In the genomic region with DNA sequence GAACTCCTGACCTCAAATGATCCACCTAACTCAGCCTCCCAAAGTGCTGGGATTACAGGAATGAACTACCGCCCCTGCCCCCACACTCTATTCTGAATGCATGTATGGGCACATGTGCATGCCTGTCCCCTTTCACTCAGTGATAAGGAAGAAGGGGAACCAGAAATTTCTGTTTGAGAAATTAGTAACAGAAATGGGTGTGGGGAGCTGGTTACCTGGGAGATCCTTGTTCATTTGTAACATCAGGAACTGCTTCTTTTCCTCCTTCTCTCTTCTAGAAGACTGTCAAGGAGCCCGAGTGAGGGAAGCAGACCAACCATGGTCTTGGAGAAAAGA, we compare ENCODE assay signal across 13 cellular contexts. TPM values are rescaled to one million over a fixed set of nuclear protein-coding genes. Genes with fewer than 3 reads are reported as not detected.
DNase-seq lines count a peak whose midpoint lies in the region; ATAC-seq and TF ChIP-seq lines count a peak whose summit lies in the region.
"Had no signal": no experiment of that assay in that cellular context is flagged by ENCODE, and none has a peak within 500 bp of the region (broad histone marks: within the 10 kb centered on the region; RNA-seq: fewer than 3 reads in every experiment).

No MANE protein-coding gene starts in this region.

- no peak overlapping the region for H4K8ac ChIP-seq in mesenchymal stem cell (ENCODE audit: low read length)

- peaks cover 6 to 8% of the 10 kb centered on the region in 2 experiments for H3K36me3 ChIP-seq in mesenchymal stem cell (ENCODE audit: control insufficient read depth in 1 of 2, insufficient read depth in 2 of 2, low read depth in 1 of 2, low read length in 2 of 2)
- peaks cover 6% of the 10 kb centered on the region for H3K36me3 ChIP-seq in suprapubic skin
- H3K36me3 ChIP-seq in effector memory CD4-positive, alpha-beta T cell (ENCODE audit: control insufficient read depth, insufficient read depth, low read length) = no peaks in the 10 kb centered on the region
- H3K36me3 ChIP-seq: prostate gland had no signal

- H3K9me3 Mint-ChIP-seq in activated CD4-positive, alpha-beta memory T cell treated with anti-CD3 and anti-CD28 coated beads for 36 hours = no peaks in the 10 kb centered on the region
- no peaks in the 10 kb centered on the region for H3K9me3 Mint-ChIP-seq in activated CD4-positive, alpha-beta memory T cell treated with anti-CD3 and anti-CD28 coated beads, Interleukin-2, amount 10 ng/mL, durations not matched to agents 7 days and 5 days

- H3K4me1 ChIP-seq in mesenchymal stem cell (ENCODE audit: control insufficient read depth, insufficient read depth, low read depth, low read length) = peaks cover 13% of the 10 kb centered on the region
- H3K4me1 ChIP-seq in suprapubic skin = peaks cover 60% of the 10 kb centered on the region
- H3K4me1 ChIP-seq in effector memory CD4-positive, alpha-beta T cell (ENCODE audit: control insufficient read depth, insufficient read depth, low read length, poor library complexity, severe bottlenecking) = peaks cover 21% of the 10 kb centered on the region
- H3K4me1 ChIP-seq: prostate gland had no signal

- TF ChIP-seq EP300 in suprapubic skin (IDR thresholded peaks at IDR 0.05) = no peak

- H2BK12ac ChIP-seq in mesenchymal stem cell (ENCODE audit: low read length in 2 of 2) = no peak overlapping the region

- no peak overlapping the region for H2BK120ac ChIP-seq in mesenchymal stem cell (ENCODE audit: low read depth, low read length)

- H3K9me3 ChIP-seq in mesenchymal stem cell (ENCODE audit: control insufficient read depth, low read length) = no peaks in the 10 kb centered on the region
- no peaks in the 10 kb centered on the region for H3K9me3 ChIP-seq in suprapubic skin
- no peaks in the 10 kb centered on the region for H3K9me3 ChIP-seq in effector memory CD4-positive, alpha-beta T cell (ENCODE audit: control insufficient read depth, low read length)
- H3K9me3 ChIP-seq: prostate gland had no signal

- H3K27me3 Mint-ChIP-seq in activated CD4-positive, alpha-beta memory T cell treated with anti-CD3 and anti-CD28 coated beads for 36 hours = no peaks in the 10 kb centered on the region
- H3K27me3 Mint-ChIP-seq in activated CD4-positive, alpha-beta memory T cell treated with anti-CD3 and anti-CD28 coated beads, Interleukin-2, amount 10 ng/mL, durations not matched to agents 7 days and 5 days = peaks cover 2% of the 10 kb centered on the region

- no peak overlapping the region for H3K18ac ChIP-seq in mesenchymal stem cell (ENCODE audit: low read depth in 1 of 2, low read length in 2 of 2)

- POLR2A ChIA-PET in activated CD4-positive, alpha-beta memory T cell treated with anti-CD3 and anti-CD28 coated beads for 36 hours (lab: Charles Lee) = no interaction called here
- POLR2A ChIA-PET in activated CD4-positive, alpha-beta memory T cell treated with anti-CD3 and anti-CD28 coated beads, Interleukin-2, amount 10 ng/mL, durations not matched to agents 7 days and 5 days (lab: Charles Lee) = interaction anchor here (0.7 to 14.2 kb wide), 3 partner anchors 13 to 204 kb away, joined by 3 to 282 read pairs (median 62); partner anchors contain the start of genes ACIN1, C14orf119, HOMEZ and PABPN1

- H2BK15ac ChIP-seq in mesenchymal stem cell (ENCODE audit: low read depth, poor library complexity, severe bottlenecking) = no peak overlapping the region

- H3K4me3 ChIP-seq in mesenchymal stem cell (ENCODE audit: insufficient read depth in 1 of 2, low read depth in 1 of 2, low read length in 2 of 2) (peak overlapping the region in 1 of 2 experiments; percentile 100), suprapubic skin (no peak overlapping the region)
- H3K4me3 ChIP-seq in effector memory CD4-positive, alpha-beta T cell (ENCODE audit: insufficient read depth, low read depth, low read length, poor library complexity, severe bottlenecking) = no peak overlapping the region
- H3K4me3 ChIP-seq: prostate gland had no signal

- H4K91ac ChIP-seq in mesenchymal stem cell (ENCODE audit: low read length) = no peak overlapping the region

- H3K4me1 Mint-ChIP-seq in activated CD4-positive, alpha-beta memory T cell treated with anti-CD3 and anti-CD28 coated beads for 36 hours (ENCODE audit: low read depth) = peaks cover 31% of the 10 kb centered on the region
- H3K4me1 Mint-ChIP-seq in activated CD4-positive, alpha-beta memory T cell treated with anti-CD3 and anti-CD28 coated beads, Interleukin-2, amount 10 ng/mL, durations not matched to agents 7 days and 5 days = peaks cover 35% of the 10 kb centered on the region

- peak overlapping the region; percentile 98 for H3K27ac ChIP-seq in angular gyrus (ENCODE audit: low read depth, low read length)
- H3K27ac ChIP-seq in mesenchymal stem cell (ENCODE audit: low read length, poor library complexity, severe bottlenecking) = no peak overlapping the region
- peak overlapping the region; percentile 93 for H3K27ac ChIP-seq in suprapubic skin
- no peak overlapping the region for H3K27ac ChIP-seq in effector memory CD4-positive, alpha-beta T cell (ENCODE audit: insufficient read depth, low read length, poor library complexity, severe bottlenecking)

- peaks cover 9% of the 10 kb centered on the region for H3K79me1 ChIP-seq in mesenchymal stem cell (replicated peaks; ENCODE audit: low read length, poor library complexity, severe bottlenecking)

- peaks cover 12% of the 10 kb centered on the region for H3K36me3 Mint-ChIP-seq in activated CD4-positive, alpha-beta memory T cell treated with anti-CD3 and anti-CD28 coated beads for 36 hours
- peaks cover 37% of the 10 kb centered on the region for H3K36me3 Mint-ChIP-seq in activated CD4-positive, alpha-beta memory T cell treated with anti-CD3 and anti-CD28 coated beads, Interleukin-2, amount 10 ng/mL, durations not matched to agents 7 days and 5 days (ENCODE audit: low read depth)

- no peak for TF ChIP-seq CTCF in suprapubic skin (IDR thresholded peaks at IDR 0.05)

- no peak overlapping the region for H3K4me3 Mint-ChIP-seq in activated CD4-positive, alpha-beta memory T cell treated with anti-CD3 and anti-CD28 coated beads for 36 hours
- H3K4me3 Mint-ChIP-seq in activated CD4-positive, alpha-beta memory T cell treated with anti-CD3 and anti-CD28 coated beads, Interleukin-2, amount 10 ng/mL, durations not matched to agents 7 days and 5 days = no peak overlapping the region

- no peak overlapping the region for H2AK5ac ChIP-seq in mesenchymal stem cell (ENCODE audit: low read length, severe bottlenecking)

- DNase-seq in activated CD4-positive, alpha-beta memory T cell treated with anti-CD3 and anti-CD28 coated beads for 36 hours = no peak
- no peak for DNase-seq in activated CD4-positive, alpha-beta memory T cell treated with anti-CD3 and anti-CD28 coated beads, Interleukin-2, amount 10 ng/mL, durations not matched to agents 7 days and 5 days
- DNase-seq in mesenchymal stem cell = no peak
- DNase-seq in suprapubic skin (ENCODE audit: low spot score in 2 of 2) = no peak
- DNase-seq in HuH-7 (ENCODE audit: low spot score) = no peak
- no peak for DNase-seq in effector memory CD4-positive, alpha-beta T cell
- DNase-seq: activated T-cell treated with anti-CD3 and anti-CD28 coated beads, Interleukin-2, amount 50 U/mL, for 48 hours; islet precursor cell; NCI-H1092; NCI-H748 treated with DMSO at 0.1 percent for 48 hours had no signal

- H3K4ac ChIP-seq in mesenchymal stem cell (ENCODE audit: low read depth in 1 of 2, low read length in 2 of 2) = no peak overlapping the region

- H2AFZ ChIP-seq in mesenchymal stem cell (ENCODE audit: low read depth, low read length) = no peak overlapping the region

- H3K27ac Mint-ChIP-seq in activated CD4-positive, alpha-beta memory T cell treated with anti-CD3 and anti-CD28 coated beads for 36 hours = peak overlapping the region; percentile 38
- H3K27ac Mint-ChIP-seq in activated CD4-positive, alpha-beta memory T cell treated with anti-CD3 and anti-CD28 coated beads, Interleukin-2, amount 10 ng/mL, durations not matched to agents 7 days and 5 days = no peak overlapping the region

- no peak for TF ChIP-seq POLR2A in suprapubic skin (IDR thresholded peaks at IDR 0.05)

- CTCF ChIA-PET in activated CD4-positive, alpha-beta memory T cell treated with anti-CD3 and anti-CD28 coated beads for 36 hours (lab: Charles Lee) = interaction anchor here (4.6 to 6.3 kb wide), 2 partner anchors 12 to 23 kb away, joined by 60 to 76 read pairs; partner anchors contain the start of genes HOMEZ and PABPN1
- CTCF ChIA-PET in activated CD4-positive, alpha-beta memory T cell treated with anti-CD3 and anti-CD28 coated beads, Interleukin-2, amount 10 ng/mL, durations not matched to agents 7 days and 5 days (lab: Charles Lee) = interaction anchor here (0.7 to 9.2 kb wide), 4 partner anchors 12 to 179 kb away, joined by 3 to 78 read pairs (median 22); partner anchors contain the start of genes HOMEZ and PABPN1

- peak overlapping the region; percentile 98 for H3K9ac ChIP-seq in mesenchymal stem cell (ENCODE audit: low read length)

- no peak for ATAC-seq in HG02759 (IDR thresholded peaks at IDR 0.05; ENCODE audit: unreplicated experiment)

- no peak overlapping the region for H3K14ac ChIP-seq in mesenchymal stem cell (ENCODE audit: low read length in 2 of 2)

- intact Hi-C loops in activated CD4-positive, alpha-beta memory T cell treated with anti-CD3 and anti-CD28 coated beads for 36 hours (cut with micrococcal nuclease) = loop anchor here (1.0 to 5.0 kb wide), 3 partner anchors 34 to 179 kb away; partner anchors contain the start of gene RNF212B

- WGBS in mesenchymal stem cell = no CpG with 5 or more reads among the region's 2 CpGs
- 59% methylated on average over 2 of the region's 2 CpGs for WGBS in suprapubic skin

- H2BK5ac ChIP-seq in mesenchymal stem cell (ENCODE audit: low read depth, low read length, poor library complexity, severe bottlenecking) = no peak overlapping the region

- no peak overlapping the region for H3K23ac ChIP-seq in mesenchymal stem cell (ENCODE audit: low read length in 2 of 2)

- H3K4me2 ChIP-seq in mesenchymal stem cell (ENCODE audit: low read length, poor library complexity, severe bottlenecking) = no peak overlapping the region

- H3K27me3 ChIP-seq in mesenchymal stem cell (ENCODE audit: control insufficient read depth in 1 of 2, insufficient read depth in 1 of 2, low read length in 2 of 2) (no peaks in the 10 kb centered on the region), suprapubic skin (no peaks in the 10 kb centered on the region)
- no peaks in the 10 kb centered on the region for H3K27me3 ChIP-seq in effector memory CD4-positive, alpha-beta T cell (replicated peaks; ENCODE audit: control insufficient read depth, insufficient read depth, low read length, poor library complexity, severe bottlenecking)

RNA-seq across cellular contexts. Expression of gene PPP1R3E, which starts 3.5 kb away (rescaled TPM):
- total RNA-seq in activated CD4-positive, alpha-beta memory T cell treated with anti-CD3 and anti-CD28 coated beads for 36 hours = 10 to 100 TPM; 12.6 to 15.8 TPM
- 10 to 100 TPM; 29.7 to 34.4 TPM for total RNA-seq in activated CD4-positive, alpha-beta memory T cell treated with anti-CD3 and anti-CD28 coated beads, Interleukin-2, amount 10 ng/mL, durations not matched to agents 7 days and 5 days
- polyA plus RNA-seq in mesenchymal stem cell (2013, experiment 1 of 2) = 3.5 TPM
- polyA plus RNA-seq in mesenchymal stem cell (2013, experiment 2 of 2) = 3.8 TPM
- 10 to 100 TPM; 15.3 to 29.9 (median 22.5) TPM for total RNA-seq in suprapubic skin

RNA-seq across cellular contexts. Expression of gene BCL2L2, which starts 7.5 kb away (rescaled TPM):
- total RNA-seq in activated CD4-positive, alpha-beta memory T cell treated with anti-CD3 and anti-CD28 coated beads for 36 hours = under 1 TPM; 0.55 to 0.85 TPM
- 1 to 10 TPM; 2.1 to 4.1 TPM for total RNA-seq in activated CD4-positive, alpha-beta memory T cell treated with anti-CD3 and anti-CD28 coated beads, Interleukin-2, amount 10 ng/mL, durations not matched to agents 7 days and 5 days
- 18.6 TPM for polyA plus RNA-seq in mesenchymal stem cell (2013, experiment 1 of 2)
- 18.9 TPM for polyA plus RNA-seq in mesenchymal stem cell (2013, experiment 2 of 2)
- total RNA-seq in suprapubic skin = 10 to 100 TPM; 35.4 to 48.4 (median 44.7) TPM

RNA-seq across cellular contexts. Expression of gene HOMEZ, which starts 13.2 kb away (rescaled TPM):
- 10 to 100 TPM; 12.3 to 13.0 TPM for total RNA-seq in activated CD4-positive, alpha-beta memory T cell treated with anti-CD3 and anti-CD28 coated beads for 36 hours
- 10 to 100 TPM; 11.7 to 11.9 TPM for total RNA-seq in activated CD4-positive, alpha-beta memory T cell treated with anti-CD3 and anti-CD28 coated beads, Interleukin-2, amount 10 ng/mL, durations not matched to agents 7 days and 5 days
- polyA plus RNA-seq in mesenchymal stem cell (2013, experiment 1 of 2) = 17.4 TPM
- polyA plus RNA-seq in mesenchymal stem cell (2013, experiment 2 of 2) = 17.7 TPM
- 10 to 100 TPM in 1 of 4 donors, 1 to 10 TPM in 3; 7.8 to 13.1 (median 8.5) TPM for total RNA-seq in suprapubic skin

RNA-seq across cellular contexts. Expression of gene PABPN1, which starts 22.1 kb away (rescaled TPM):
- total RNA-seq in activated CD4-positive, alpha-beta memory T cell treated with anti-CD3 and anti-CD28 coated beads for 36 hours = 100 to 1,000 TPM; 198 to 209 TPM
- 100 to 1,000 TPM; 194 to 198 TPM for total RNA-seq in activated CD4-positive, alpha-beta memory T cell treated with anti-CD3 and anti-CD28 coated beads, Interleukin-2, amount 10 ng/mL, durations not matched to agents 7 days and 5 days
- 111 TPM for polyA plus RNA-seq in mesenchymal stem cell (2013, experiment 1 of 2)
- 101 TPM for polyA plus RNA-seq in mesenchymal stem cell (2013, experiment 2 of 2)
- total RNA-seq in suprapubic skin = 100 to 1,000 TPM in 1 of 4 donors, 10 to 100 TPM in 3; 45.1 to 109 (median 58.8) TPM

RNA-seq across cellular contexts. Expression of gene SLC22A17, which starts 53.5 kb away (rescaled TPM):
- total RNA-seq in activated CD4-positive, alpha-beta memory T cell treated with anti-CD3 and anti-CD28 coated beads for 36 hours = 1 to 10 TPM; 4.4 to 4.8 TPM
- total RNA-seq in activated CD4-positive, alpha-beta memory T cell treated with anti-CD3 and anti-CD28 coated beads, Interleukin-2, amount 10 ng/mL, durations not matched to agents 7 days and 5 days = 1 to 10 TPM; 2.0 TPM
- 36.3 TPM for polyA plus RNA-seq in mesenchymal stem cell (2013, experiment 1 of 2)
- polyA plus RNA-seq in mesenchymal stem cell (2013, experiment 2 of 2) = 34.3 TPM
- 10 to 100 TPM; 15.4 to 67.6 (median 22.5) TPM for total RNA-seq in suprapubic skin

Comparison
In these comparisons a context has a peak if more than half of its experiments do, and no peak if none do; other contexts are left out.
1. H3K27ac ChIP-seq: peak in angular gyrus (single experiment) and suprapubic skin (single experiment); none in mesenchymal stem cell (single experiment) and effector memory CD4-positive, alpha-beta T cell (single experiment).
2. RNA of gene BCL2L2, which starts 7.5 kb away (total RNA-seq): 35.4 to 48.4 TPM in suprapubic skin; 2.1 to 4.1 TPM in activated CD4-positive, alpha-beta memory T cell treated with anti-CD3 and anti-CD28 coated beads, Interleukin-2, amount 10 ng/mL, durations not matched to agents 7 days and 5 days and 0.55 to 0.85 TPM in activated CD4-positive, alpha-beta memory T cell treated with anti-CD3 and anti-CD28 coated beads for 36 hours; every median in the first group is over 4 times any median in the second.